In genomic region chr3:58242340-58242739, GRCh38 we compare ENCODE assay signal across 29 cellular contexts. TPM values are rescaled to one million over a fixed set of nuclear protein-coding genes. Genes with fewer than 3 reads are reported as not detected.
DNase-seq lines count a peak whose midpoint lies in the region; ATAC-seq and TF ChIP-seq lines count a peak whose summit lies in the region.
"Had no signal": no experiment of that assay in that cellular context is flagged by ENCODE, and none has a peak within 500 bp of the region (broad histone marks: within the 10 kb centered on the region; RNA-seq: fewer than 3 reads in every experiment).

No MANE protein-coding gene starts in this region.

- no CpG with 5 or more reads among the region's 1 CpG for WGBS in trophoblast cell (ENCODE audit: extremely low coverage, insufficient coverage, insufficient read length)

- 0 out of 2 replicates have a peak overlapping the region, but pooled peaks have one; percentile 1 for H3K4me2 ChIP-seq in PC-9
- no peak overlapping the region for H3K4me2 ChIP-seq in trophoblast cell (ENCODE audit: low read length)
- H3K4me2 ChIP-seq: BLaER1 treated with 17β-estradiol and CSF1 and Interleukin-3, amounts not matched to agents 10 nM and 100 nM had no signal

- H3K4me3 ChIP-seq in PC-9: no peak overlapping the region
- no peak overlapping the region for H3K4me3 ChIP-seq in trophoblast cell (ENCODE audit: low read depth, low read length)
- H3K4me3 ChIP-seq: BLaER1 treated with 17β-estradiol and CSF1 and Interleukin-3, amounts not matched to agents 10 nM and 100 nM; thyroid gland had no signal

- CTCF ChIA-PET in PC-9 (lab: Charles Lee): interaction anchor here (0.7 to 1.2 kb wide), 2 partner anchors 25 to 35 kb away, joined by 3 to 4 read pairs; no protein-coding TSS in a partner anchor

- H3K14ac ChIP-seq in trophoblast cell (ENCODE audit: low read length): no peak overlapping the region

- H2BK120ac ChIP-seq in trophoblast cell (ENCODE audit: insufficient read depth, low read length, poor library complexity): no peak overlapping the region

- H3K79me1 ChIP-seq in trophoblast cell (ENCODE audit: low read length): peaks cover 5% of the 10 kb centered on the region

- H3K9me3 Mint-ChIP-seq in neural crest cell: no peaks in the 10 kb centered on the region
- H3K9me3 Mint-ChIP-seq: activated naive CD4-positive, alpha-beta T cell treated with anti-CD3 and anti-CD28 coated beads, Interleukin-2, amount 10 ng/mL, durations not matched to agents 7 days and 5 days; activated T-helper 17 cell treated with anti-CD3 and anti-CD28 coated beads, Interleukin-2, amount 50 U/mL, for 72 hours; natural killer cell treated with Interleukin-12 subunit alpha and Interleukin-12 subunit beta and Interleukin-15 and Interleukin-18, amount 100 ng/mL, for 72 hours had no signal

- H3K23ac ChIP-seq in trophoblast cell (ENCODE audit: low read length): no peak overlapping the region

- intact Hi-C loops in PC-9 (cut with micrococcal nuclease; ENCODE audit: unreplicated experiment): no loop called here

- no peaks in the 10 kb centered on the region for H3K27me3 ChIP-seq in PC-9 (ENCODE audit: insufficient read depth, low read depth)
- H3K27me3 ChIP-seq in trophoblast cell (ENCODE audit: insufficient read depth, low read length): no peaks in the 10 kb centered on the region
- H3K27me3 ChIP-seq: brain microvascular endothelial cell, thyroid gland had no signal

- H2AFZ ChIP-seq in PC-9: no peak overlapping the region
- no peak overlapping the region for H2AFZ ChIP-seq in trophoblast cell (ENCODE audit: insufficient read depth, low read length, poor library complexity)

- H3K9me2 ChIP-seq in PC-9 (ENCODE audit: insufficient read depth): no peaks in the 10 kb centered on the region

- no peak overlapping the region for H4K8ac ChIP-seq in trophoblast cell (ENCODE audit: low read depth, low read length)

- H3K36me3 ChIP-seq in PC-9 (ENCODE audit: low read depth): no peaks in the 10 kb centered on the region
- H3K36me3 ChIP-seq in trophoblast cell (ENCODE audit: control insufficient read depth in 1 of 2, insufficient read depth in 2 of 2, low read length in 2 of 2): no peaks in the 10 kb centered on the region
- H3K36me3 ChIP-seq: BLaER1 treated with 17β-estradiol and CSF1 and Interleukin-3, amounts not matched to agents 10 nM and 100 nM; brain microvascular endothelial cell; thyroid gland; WERI-Rb-1 had no signal

- no peak overlapping the region for H3K9ac ChIP-seq in trophoblast cell (ENCODE audit: low read length)

- H2BK5ac ChIP-seq in trophoblast cell (ENCODE audit: low read depth, low read length, poor library complexity): no peak overlapping the region

- H3K4me1 ChIP-seq in PC-9 (replicated peaks; ENCODE audit: insufficient read depth) (peaks cover 22% of the 10 kb centered on the region), trophoblast cell (ENCODE audit: control insufficient read depth in 1 of 2, insufficient read depth in 2 of 2, low read length in 2 of 2) (peaks cover 0 to 6% of the 10 kb centered on the region in 2 experiments)

- peaks cover 20% of the 10 kb centered on the region for H3K27me3 Mint-ChIP-seq in neural crest cell (ENCODE audit: low read depth)
- H3K27me3 Mint-ChIP-seq: activated T-helper 17 cell treated with anti-CD3 and anti-CD28 coated beads, Interleukin-2, amount 50 U/mL, for 72 hours; natural killer cell treated with Interleukin-12 subunit alpha and Interleukin-12 subunit beta and Interleukin-15 and Interleukin-18, amount 100 ng/mL, for 72 hours had no signal

- H3K36me3 Mint-ChIP-seq in neural crest cell (ENCODE audit: low read depth): no peaks in the 10 kb centered on the region
- H3K36me3 Mint-ChIP-seq: activated naive CD4-positive, alpha-beta T cell treated with anti-CD3 and anti-CD28 coated beads, Interleukin-2, amount 10 ng/mL, durations not matched to agents 7 days and 5 days; natural killer cell treated with Interleukin-12 subunit alpha and Interleukin-12 subunit beta and Interleukin-15 and Interleukin-18, amount 100 ng/mL, for 72 hours had no signal

- H4K20me1 ChIP-seq in PC-9 (ENCODE audit: insufficient read depth): no peaks in the 10 kb centered on the region

- BruUV-seq in PC-9 (replicated peaks; lab: Mats Ljungman, UMichigan): no TSS peak

- no peak overlapping the region for H4K12ac ChIP-seq in trophoblast cell (ENCODE audit: low read depth, low read length)

- peak overlapping the region; percentile 8 for H3K4me3 Mint-ChIP-seq in neural crest cell
- H3K4me3 Mint-ChIP-seq: activated naive CD4-positive, alpha-beta T cell treated with anti-CD3 and anti-CD28 coated beads, Interleukin-2, amount 10 ng/mL, durations not matched to agents 7 days and 5 days; activated T-helper 17 cell treated with anti-CD3 and anti-CD28 coated beads, Interleukin-2, amount 50 U/mL, for 72 hours; natural killer cell treated with Interleukin-12 subunit alpha and Interleukin-12 subunit beta and Interleukin-15 and Interleukin-18, amount 100 ng/mL, for 72 hours had no signal

- H3K18ac ChIP-seq in trophoblast cell (ENCODE audit: low read length): no peak overlapping the region

- H4K91ac ChIP-seq in trophoblast cell (ENCODE audit: low read depth, low read length): no peak overlapping the region

- peak; percentile 65 for ATAC-seq in esophagus mucosa
- ATAC-seq in HG02870 (IDR thresholded peaks at IDR 0.05; ENCODE audit: unreplicated experiment): no peak
- ATAC-seq: activated T-helper 17 cell treated with anti-CD3 and anti-CD28 coated beads, Interleukin-2, amount 50 U/mL, for 72 hours; natural killer cell treated with Interleukin-12 subunit alpha and Interleukin-12 subunit beta and Interleukin-15 and Interleukin-18, amount 100 ng/mL, for 72 hours had no signal

- H3K27ac ChIP-seq in PC-9: no peak overlapping the region
- no peak overlapping the region for H3K27ac ChIP-seq in trophoblast cell (ENCODE audit: low read depth, low read length)
- H3K27ac ChIP-seq: BLaER1 treated with 17β-estradiol and CSF1 and Interleukin-3, amounts not matched to agents 10 nM and 100 nM; brain microvascular endothelial cell; thyroid gland; WERI-Rb-1 had no signal

- no peak overlapping the region for H2BK12ac ChIP-seq in trophoblast cell (ENCODE audit: low read length)

- H3K79me2 ChIP-seq in PC-9 (ENCODE audit: low read depth) (peaks cover 22% of the 10 kb centered on the region), trophoblast cell (ENCODE audit: control insufficient read depth, insufficient read depth, low read length, poor library complexity) (peaks cover 4% of the 10 kb centered on the region)

- H3K9me3 ChIP-seq in PC-9 (ENCODE audit: insufficient read depth, low read depth): no peaks in the 10 kb centered on the region
- H3K9me3 ChIP-seq in trophoblast cell (ENCODE audit: insufficient read depth, low read depth, low read length): no peaks in the 10 kb centered on the region
- H3K9me3 ChIP-seq: BLaER1 treated with 17β-estradiol and CSF1 and Interleukin-3, amounts not matched to agents 10 nM and 100 nM; thyroid gland had no signal

- TF ChIP-seq CTCF in PC-9 (conservative IDR thresholded peaks at IDR 0.05): no peak
- no peak for TF ChIP-seq CTCF in neural crest cell (conservative IDR thresholded peaks at IDR 0.05)

- DNase-seq in EH (ENCODE audit: low read depth) (peak; percentile 68), PC-9 (peak in 1 of 2 experiments; percentile 57), neural crest cell (ENCODE audit: low read depth, low spot score) (no peak), 8988T (no peak), trophoblast cell (no peak), Ammon's horn (ENCODE audit: low spot score) (no peak)
- DNase-seq: activated CD4-positive, alpha-beta T cell treated with anti-CD3 and anti-CD28 coated beads for 4 hours; activated naive CD4-positive, alpha-beta T cell treated with anti-CD3 and anti-CD28 coated beads, Interleukin-2, amount 10 ng/mL, durations not matched to agents 7 days and 5 days; amniotic stem cell; brain microvascular endothelial cell; DMS153; HCEC 1CT; Karpas-422; NCI-H1436; NCI-H2081 treated with DMSO at 0.1 percent for 48 hours; NCI-H2227 treated with DMSO at 0.1 percent for 48 hours; NCI-H526 treated with DMSO at 0.1 percent for 48 hours; stimulated activated naive CD4-positive, alpha-beta T cell treated with Interleukin-2 at 50 U/mL for 16 hours; T-helper 9 cell; thyroid gland; WERI-Rb-1 had no signal

- POLR2A ChIA-PET in PC-9 (lab: Charles Lee; ENCODE audit: unreplicated experiment): no interaction called here

- no peak overlapping the region for H3K27ac Mint-ChIP-seq in neural crest cell (ENCODE audit: unreplicated experiment)
- H3K27ac Mint-ChIP-seq: activated naive CD4-positive, alpha-beta T cell treated with anti-CD3 and anti-CD28 coated beads, Interleukin-2, amount 10 ng/mL, durations not matched to agents 7 days and 5 days; activated T-helper 17 cell treated with anti-CD3 and anti-CD28 coated beads, Interleukin-2, amount 50 U/mL, for 72 hours; natural killer cell treated with Interleukin-12 subunit alpha and Interleukin-12 subunit beta and Interleukin-15 and Interleukin-18, amount 100 ng/mL, for 72 hours had no signal

- no peak overlapping the region for H3K4ac ChIP-seq in trophoblast cell (ENCODE audit: low read depth, low read length)

- H3K4me1 Mint-ChIP-seq in neural crest cell: peaks cover 7% of the 10 kb centered on the region

- H3F3A ChIP-seq in PC-9 (ENCODE audit: insufficient read depth, low read depth): peaks cover 8% of the 10 kb centered on the region; the same call in 1 of the 2 replicates

- no peak overlapping the region for H2AK5ac ChIP-seq in trophoblast cell (ENCODE audit: low read length)

RNA-seq across cellular contexts. Expression of gene ABHD6, which starts 4.7 kb away (rescaled TPM):
- total RNA-seq in PC-9 (2021) (6.5 and 6.7 TPM in 2 replicates), esophagus mucosa (4.1 TPM), neural crest cell (5.5 and 7.3 TPM in 2 replicates)
- polyA plus RNA-seq in trophoblast cell (2013): 7.5 and 8.2 TPM in 2 replicates

RNA-seq across cellular contexts. Expression of gene DNASE1L3, which starts 31.6 kb away (rescaled TPM):
- total RNA-seq in PC-9 (2021) (not detected in 2 replicates), esophagus mucosa (2.7 TPM), neural crest cell (not detected in 2 replicates)
- 1.5 and 1.9 TPM in 2 replicates for polyA plus RNA-seq in trophoblast cell (2013)
- total RNA-seq: activated T-helper 17 cell treated with anti-CD3 and anti-CD28 coated beads, Interleukin-2, amount 50 U/mL, for 72 hours; fibroblast of villous mesenchyme; natural killer cell treated with Interleukin-12 subunit alpha and Interleukin-12 subunit beta and Interleukin-15 and Interleukin-18, amount 100 ng/mL, for 72 hours; osteocyte had no signal
- polyA plus RNA-seq: AG04450 had no signal
